29 cellular contexts compared by ENCODE assay signal in genomic region chr9:135373151-135373685, GRCh38.
"Had no signal": no experiment of that assay in that cellular context is flagged by ENCODE, and none has a peak within 500 bp of the region (broad histone marks: within the 10 kb centered on the region; RNA-seq: fewer than 3 reads in every experiment).

No MANE protein-coding gene starts in this region.

- H2AFZ ChIP-seq: neural progenitor cell had no signal

- H3K4me3 ChIP-seq: neural progenitor cell, pancreas, prostate gland, right atrium auricular region, right lobe of liver, sigmoid colon, spleen, stomach, thoracic aorta, thyroid gland, tibial nerve, upper lobe of left lung, vagina had no signal

- ATAC-seq: naive thymus-derived CD4-positive, alpha-beta T cell; natural killer cell; pancreas; right lobe of liver; stimulated activated memory B cell treated with anti-CD40 and anti-IgM and Interleukin-4, amounts not matched to agents 10 μg/mL and 1 μg/mL and 100 μg/mL, for 72 hours; stimulated activated naive CD8-positive, alpha-beta T cell treated with anti-CD3 and anti-CD28 coated beads, Interleukin-15, Interleukin-2, amounts not matched to agents 100 U/mL and 50 U/mL, for 24 hours had no signal

- H3K4me2 ChIP-seq: neural progenitor cell had no signal

- DNase-seq: naive thymus-derived CD4-positive, alpha-beta T cell; natural killer cell; nucleus accumbens; retina; right lobe of liver; sigmoid colon; small intestine; spleen; stimulated activated CD4-positive, alpha-beta T cell treated with anti-CD3 and anti-CD28 coated beads, Interleukin-12 subunit alpha, Interleukin-12 subunit beta, amount 100 ng/mL, for 4 hours; stimulated activated CD4-positive, alpha-beta T cell treated with anti-CD3 and anti-CD28 coated beads, Interleukin-1b, Interleukin-23, amount 100 ng/mL, for 48 hours; stimulated activated CD4-positive, alpha-beta T cell treated with anti-CD3 and anti-CD28 coated beads, Interleukin-4, amount 100 ng/mL, for 1 hour; stimulated activated CD4-positive, alpha-beta T cell treated with anti-CD3 and anti-CD28 coated beads, Interleukin-4, amount 100 ng/mL, for 4 hours; stimulated activated CD8-positive, alpha-beta memory T cell treated with anti-CD3 and anti-CD28 coated beads, Interleukin-4, amount 100 ng/mL, for 48 hours; stimulated activated naive CD4-positive, alpha-beta T cell; stimulated activated naive CD8-positive, alpha-beta T cell treated with anti-CD3 and anti-CD28 coated beads, Interleukin-15, Interleukin-2, amounts not matched to agents 100 U/mL and 50 U/mL, for 24 hours; stomach; thyroid gland; trophoblast cell had no signal

- H3K9me3 ChIP-seq: neutrophil, pancreas, prostate gland, right atrium auricular region, right lobe of liver, sigmoid colon, spleen, stomach, thoracic aorta, thyroid gland, tibial nerve, upper lobe of left lung, vagina had no signal

- H3K9ac ChIP-seq: neural progenitor cell had no signal

- FAIRE-seq: pancreas, small intestine, urothelium cell line had no signal

- H3K4me1 ChIP-seq: neural progenitor cell, pancreas, prostate gland, right atrium auricular region, right lobe of liver, sigmoid colon, spleen, stomach, thyroid gland, tibial nerve, upper lobe of left lung, vagina had no signal

- H3K27me3 ChIP-seq: neural progenitor cell, pancreas, right atrium auricular region, right lobe of liver, thyroid gland, vagina had no signal

- H3K36me3 ChIP-seq: neural progenitor cell, neutrophil, pancreas, prostate gland, right atrium auricular region, right lobe of liver, sigmoid colon, spleen, stomach, thoracic aorta, thyroid gland, tibial nerve, upper lobe of left lung, vagina had no signal

- H3K27ac ChIP-seq: neural progenitor cell, neutrophil, pancreas, prostate gland, right atrium auricular region, right lobe of liver, sigmoid colon, spleen, stomach, thoracic aorta, thyroid gland, tibial nerve, upper lobe of left lung, vagina had no signal
